Comparison of ENCODE assay signal across 8 cellular contexts in the genomic region with DNA sequence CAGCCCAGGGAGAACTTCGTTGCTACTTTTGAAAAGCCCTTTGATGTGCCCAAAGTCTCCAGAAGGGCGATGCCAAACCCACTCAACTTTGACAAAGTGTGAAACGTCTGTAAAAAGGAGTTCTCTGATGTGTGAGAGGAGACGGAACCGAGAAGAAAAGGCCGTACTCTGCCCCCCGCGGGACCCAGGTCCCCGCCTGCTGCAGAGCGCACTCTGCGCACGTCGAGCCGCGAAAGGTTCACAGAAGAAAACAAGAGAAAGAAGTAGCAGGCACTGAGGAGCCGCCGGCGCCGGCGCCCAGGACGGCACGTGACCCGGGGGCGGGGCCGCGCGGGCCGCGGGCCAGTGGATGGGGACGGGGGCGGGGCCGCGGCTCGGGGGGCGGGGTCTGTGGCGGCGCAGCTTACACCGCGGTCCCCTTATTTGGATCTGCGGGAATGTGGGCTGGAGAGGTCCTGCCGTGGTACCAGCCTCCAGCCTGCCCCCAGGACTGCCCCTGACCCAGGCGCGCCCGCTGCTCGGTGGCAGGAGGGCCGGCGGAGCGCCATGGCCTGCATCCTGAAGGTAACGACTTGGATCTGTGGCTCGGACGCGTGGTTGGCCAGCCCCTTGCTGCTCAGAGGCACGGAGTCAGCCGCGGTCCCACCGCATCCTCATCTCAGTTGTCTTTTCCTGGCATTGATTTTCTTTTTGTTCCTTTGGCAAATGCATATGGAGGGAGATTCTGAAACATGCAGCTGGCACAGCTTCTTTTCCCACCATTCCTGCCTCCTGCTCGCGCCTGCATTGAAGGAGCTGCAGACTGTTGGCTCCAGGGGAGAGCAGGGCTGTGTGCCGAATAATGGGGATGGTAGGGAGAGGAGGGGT. TPM values are rescaled to one million over a fixed set of nuclear protein-coding genes. Genes with fewer than 3 reads are reported as not detected.
DNase-seq lines count a peak whose midpoint lies in the region; TF ChIP-seq lines count a peak whose summit lies in the region.

A gene (plus strand): TSS at position 426 of the 867 bp plus-strand sequence.

- H3K4me3 Mint-ChIP-seq in immature natural killer cell = peak within 1 kb of the TSS; percentile 84 to 92 (median 87)

- in situ Hi-C loops in HAP-1 (cut with MboI; ENCODE audit: low sequenced_read_pairs) = no loop called here

- peak within 1 kb of the TSS in 5 of 6 donors; percentile 22 to 73 (median 46) for H3K27ac Mint-ChIP-seq in immature natural killer cell

- no peaks in the 10 kb centered on the region for H3K9me3 ChIP-seq in HAP-1
- no peaks in the 10 kb centered on the region for H3K9me3 ChIP-seq in smooth muscle cell (replicated peaks; ENCODE audit: low read depth)

- H3K36me3 ChIP-seq in HAP-1 (replicated peaks) = no peaks in the 10 kb centered on the region
- H3K36me3 ChIP-seq in smooth muscle cell (ENCODE audit: low read depth) = no peaks in the 10 kb centered on the region

- H4K20me1 ChIP-seq in smooth muscle cell (ENCODE audit: low read depth) = no peaks in the 10 kb centered on the region

- H3K36me3 Mint-ChIP-seq in immature natural killer cell = no peaks in the 10 kb centered on the region

- TF ChIP-seq CTCF in cardiac fibroblast (IDR thresholded peaks at IDR 0.05; ENCODE audit: low read depth, low read length) = no peak
- TF ChIP-seq CTCF in smooth muscle cell (IDR thresholded peaks at IDR 0.05; ENCODE audit: borderline replicate concordance, insufficient read depth, poor library complexity, severe bottlenecking) = no peak

- H3F3A ChIP-seq in smooth muscle cell (ENCODE audit: low read depth) = peaks cover 10% of the 10 kb centered on the region

- no peaks in the 10 kb centered on the region for H3K9me3 Mint-ChIP-seq in immature natural killer cell

- peaks cover 47% of the 10 kb centered on the region for H3K79me2 ChIP-seq in smooth muscle cell (ENCODE audit: low read depth)

- H3K4me3 ChIP-seq in HAP-1 (peak within 1 kb of the TSS; percentile 27), cardiac fibroblast (replicated peaks in 1 of 2; ENCODE audit: low read depth in 2 of 2, low read length in 2 of 2) (peak within 1 kb of the TSS; percentile 65), smooth muscle cell (peak within 1 kb of the TSS; percentile 84)

- H3K4me2 ChIP-seq in smooth muscle cell = peak within 1 kb of the TSS; percentile 99

- peak within 1 kb of the TSS; percentile 64 for H3K27ac ChIP-seq in smooth muscle cell (ENCODE audit: low read depth)

- peak within 1 kb of the TSS; percentile 87 for H2AFZ ChIP-seq in smooth muscle cell (ENCODE audit: low read depth)

- H3K27me3 ChIP-seq in HAP-1 (ENCODE audit: low read depth) (no peaks in the 10 kb centered on the region), smooth muscle cell (ENCODE audit: low read depth) (no peaks in the 10 kb centered on the region)

- peak within 1 kb of the TSS; percentile 77 for H3K9ac ChIP-seq in smooth muscle cell (ENCODE audit: low read depth)

- H3K4me1 ChIP-seq in HAP-1 (no peaks in the 10 kb centered on the region), smooth muscle cell (ENCODE audit: low read depth) (peaks cover 15% of the 10 kb centered on the region)

- DNase-seq in GM03348 (ENCODE audit: low spot score) = peak; percentile 92
- DNase-seq in HAP-1 (ENCODE audit: low spot score in 2 of 2) = peak; percentile 46 to 67
- peak; percentile 39 for DNase-seq in NCI-H1092 (lab: John Stamatoyannopoulos, UW)
- DNase-seq in activated CD4-positive, CD25-positive, alpha-beta regulatory T cell (lab: John Stamatoyannopoulos, UW) = peak; percentile 50 to 70 (median 64)
- DNase-seq in cardiac fibroblast (ENCODE audit: low read depth in 2 of 2) = peak; percentile 29 to 65
- DNase-seq in immature natural killer cell = peak; percentile 68 to 75 (median 69)
- peak; percentile 69 for DNase-seq in smooth muscle cell (lab: John Stamatoyannopoulos, UW; ENCODE audit: unreplicated experiment)
- DNase-seq in NCI-H2029 treated with DMSO at 0.1 percent for 48 hours (lab: John Stamatoyannopoulos, UW) = no peak

- peaks cover 3 to 19% (median 8%) of the 10 kb centered on the region in 3 donors for H3K27me3 Mint-ChIP-seq in immature natural killer cell (ENCODE audit: low read depth in 3 of 3)

- under 1% methylated on average over 32 of the region's 59 CpGs for WGBS in smooth muscle cell (ENCODE audit: low lambda C conversion rate)

- H3K4me1 Mint-ChIP-seq in immature natural killer cell = peaks cover 18 to 24% of the 10 kb centered on the region in 2 donors

RNA-seq across cellular contexts. Expression of the gene that starts here (rescaled TPM):
- not detected for polyA plus RNA-seq in immature natural killer cell
- 13.4 and 22.2 TPM in 2 replicates for total RNA-seq in smooth muscle cell
- polyA plus RNA-seq in smooth muscle cell = 9.3 and 13.3 TPM in 2 replicates

Comparison
In these comparisons a context has a peak if more than half of its experiments do, and no peak if none do; other contexts are left out.
1. RNA of the gene that starts here (polyA plus RNA-seq): 9.3 to 13.3 TPM in smooth muscle cell; not detected in immature natural killer cell; every median in the first group is over 10 times any median in the second.
2. Peak in DNase-seq in immature natural killer cell; RNA of the gene not detected or under 1 TPM.
3. H3K4me3 ChIP-seq: peak in every context shown above with its lines; median percentile 84 in smooth muscle cell; 65 in cardiac fibroblast; 27 in HAP-1.